In genomic region chr7:116671681-116672595, GRCh38 we compare ENCODE assay signal across 1 cellular context.
TF ChIP-seq lines count a peak whose summit lies in the region.

MET (plus strand) TSS chr7:116672196; CDS start chr7:116699085, 26,889 bp downstream.

TF ChIP-seq in GM23338, 12 proteins besides CTCF, POLR2A, EP300 and RAD21 (continued from another document):
- TF ChIP-seq, protein P1, sequence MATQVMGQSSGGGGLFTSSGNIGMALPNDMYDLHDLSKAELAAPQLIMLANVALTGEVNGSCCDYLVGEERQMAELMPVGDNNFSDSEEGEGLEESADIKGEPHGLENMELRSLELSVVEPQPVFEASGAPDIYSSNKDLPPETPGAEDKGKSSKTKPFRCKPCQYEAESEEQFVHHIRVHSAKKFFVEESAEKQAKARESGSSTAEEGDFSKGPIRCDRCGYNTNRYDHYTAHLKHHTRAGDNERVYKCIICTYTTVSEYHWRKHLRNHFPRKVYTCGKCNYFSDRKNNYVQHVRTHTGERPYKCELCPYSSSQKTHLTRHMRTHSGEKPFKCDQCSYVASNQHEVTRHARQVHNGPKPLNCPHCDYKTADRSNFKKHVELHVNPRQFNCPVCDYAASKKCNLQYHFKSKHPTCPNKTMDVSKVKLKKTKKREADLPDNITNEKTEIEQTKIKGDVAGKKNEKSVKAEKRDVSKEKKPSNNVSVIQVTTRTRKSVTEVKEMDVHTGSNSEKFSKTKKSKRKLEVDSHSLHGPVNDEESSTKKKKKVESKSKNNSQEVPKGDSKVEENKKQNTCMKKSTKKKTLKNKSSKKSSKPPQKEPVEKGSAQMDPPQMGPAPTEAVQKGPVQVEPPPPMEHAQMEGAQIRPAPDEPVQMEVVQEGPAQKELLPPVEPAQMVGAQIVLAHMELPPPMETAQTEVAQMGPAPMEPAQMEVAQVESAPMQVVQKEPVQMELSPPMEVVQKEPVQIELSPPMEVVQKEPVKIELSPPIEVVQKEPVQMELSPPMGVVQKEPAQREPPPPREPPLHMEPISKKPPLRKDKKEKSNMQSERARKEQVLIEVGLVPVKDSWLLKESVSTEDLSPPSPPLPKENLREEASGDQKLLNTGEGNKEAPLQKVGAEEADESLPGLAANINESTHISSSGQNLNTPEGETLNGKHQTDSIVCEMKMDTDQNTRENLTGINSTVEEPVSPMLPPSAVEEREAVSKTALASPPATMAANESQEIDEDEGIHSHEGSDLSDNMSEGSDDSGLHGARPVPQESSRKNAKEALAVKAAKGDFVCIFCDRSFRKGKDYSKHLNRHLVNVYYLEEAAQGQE (IDR thresholded peaks at IDR 0.05; ENCODE audit: unreplicated experiment) = no peak
- TF ChIP-seq STAT1 (IDR thresholded peaks at IDR 0.05; ENCODE audit: unreplicated experiment) (no peak), ZNF331 (CRISPR knock-in tag; IDR thresholded peaks at IDR 0.05; ENCODE audit: low read depth) (no peak)
